27 cellular contexts compared by ENCODE assay signal in the genomic region with DNA sequence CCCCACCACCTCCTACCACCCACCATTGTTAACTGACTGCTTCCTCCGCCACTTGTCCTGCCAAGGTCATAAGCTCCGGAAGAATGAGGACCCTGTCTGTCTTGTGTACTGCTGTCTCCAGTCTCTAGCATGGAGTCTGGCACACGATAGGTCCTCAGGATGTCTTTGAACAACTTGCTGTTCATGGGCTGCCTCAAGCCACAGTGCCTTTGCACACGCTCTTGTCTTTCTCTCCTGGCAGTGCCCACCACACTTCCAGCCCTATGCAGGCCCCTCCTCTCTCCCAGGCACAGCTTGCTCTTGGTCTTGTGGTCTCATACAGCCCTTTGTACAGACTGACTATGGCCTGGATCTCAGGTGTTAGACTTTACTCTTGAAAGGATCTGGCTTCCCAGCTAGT.
"Had no signal": no experiment of that assay in that cellular context is flagged by ENCODE, and none has a peak within 500 bp of the region (broad histone marks: within the 10 kb centered on the region; RNA-seq: fewer than 3 reads in every experiment).

No MANE protein-coding gene starts in this region.

- H3K4me3 Mint-ChIP-seq: activated naive CD8-positive, alpha-beta T cell; activated T-cell treated with anti-CD3 and anti-CD28 coated beads, Interleukin-2, amount 50 U/mL, for 72 hours; brain; endodermal cell; naive thymus-derived CD4-positive, alpha-beta T cell; neural progenitor cell; T-helper 1 cell treated with Interleukin-12 subunit alpha and Interleukin-12 subunit beta and Interleukin-4 antibody, amounts not matched to agents 30 μg/mL and 1 μg/mL, for 36 hours had no signal

- H3K4me1 ChIP-seq: neural progenitor cell, parathyroid adenoma, psoas muscle, uterus had no signal

- H3K4me3 ChIP-seq: neural progenitor cell, psoas muscle, uterus had no signal

- H3K27ac Mint-ChIP-seq: activated naive CD8-positive, alpha-beta T cell; activated T-cell treated with anti-CD3 and anti-CD28 coated beads, Interleukin-2, amount 50 U/mL, for 72 hours; brain; endodermal cell; naive thymus-derived CD4-positive, alpha-beta T cell; neural progenitor cell; T-helper 1 cell treated with Interleukin-12 subunit alpha and Interleukin-12 subunit beta and Interleukin-4 antibody, amounts not matched to agents 30 μg/mL and 1 μg/mL, for 36 hours had no signal

- H2AFZ ChIP-seq: neural progenitor cell, parathyroid adenoma had no signal

- H3K4me1 Mint-ChIP-seq: brain, endodermal cell had no signal

- H3K9me3 ChIP-seq: psoas muscle, uterus had no signal

- H3K79me2 ChIP-seq: parathyroid adenoma had no signal

- H3K27me3 ChIP-seq: neural progenitor cell, uterus had no signal

- H3K27me3 Mint-ChIP-seq: activated naive CD8-positive, alpha-beta T cell; brain had no signal

- DNase-seq: activated CD4-positive, alpha-beta T cell treated with anti-CD3 and anti-CD28 coated beads, Interleukin-2, amount 50 U/mL, for 1 hour; activated CD4-positive, CD25-positive, alpha-beta regulatory T cell treated with anti-CD3 and anti-CD28 coated beads, Interleukin-2, amount 50 U/mL, for 72 hours; activated effector memory CD4-positive, alpha-beta T cell treated with Interleukin-2 at 50 U/mL for 16 hours; activated naive CD4-positive, alpha-beta T cell treated with Interleukin-2 at 50 U/mL for 16 hours; activated T-cell treated with anti-CD3 and anti-CD28 coated beads for 4 hours; activated T-cell treated with anti-CD3 and anti-CD28 coated beads, Interleukin-2, amount 50 U/mL, for 72 hours; anterior cingulate cortex; endodermal cell; head of caudate nucleus; hippocampal formation; left cardiac atrium; left ventricle myocardium superior; midbrain; naive thymus-derived CD4-positive, alpha-beta T cell; occipital lobe; psoas muscle; stimulated activated CD4-positive, alpha-beta T cell treated with anti-CD3 and anti-CD28 coated beads, Interleukin-15, amount 100 ng/mL, for 24 hours; stimulated activated CD4-positive, alpha-beta T cell treated with anti-CD3 and anti-CD28 coated beads, Interleukin-2, amount 100 ng/mL, for 24 hours; stimulated activated naive CD4-positive, alpha-beta T cell treated with Interleukin-2 at 50 U/mL for 16 hours; trophoblast cell; uterus had no signal

- ATAC-seq: activated T-cell treated with anti-CD3 and anti-CD28 coated beads, Interleukin-2, amount 50 U/mL, for 72 hours; esophagus mucosa; left cardiac atrium; left ventricle myocardium superior; naive thymus-derived CD4-positive, alpha-beta T cell; psoas muscle had no signal

- H3K36me3 ChIP-seq: neural progenitor cell, uterus had no signal

- H3K9ac ChIP-seq: neural progenitor cell, parathyroid adenoma had no signal

- H3K9me3 Mint-ChIP-seq: activated T-cell treated with anti-CD3 and anti-CD28 coated beads, Interleukin-2, amount 50 U/mL, for 72 hours; brain; endodermal cell; naive thymus-derived CD4-positive, alpha-beta T cell; neural progenitor cell; T-helper 1 cell treated with Interleukin-12 subunit alpha and Interleukin-12 subunit beta and Interleukin-4 antibody, amounts not matched to agents 30 μg/mL and 1 μg/mL, for 36 hours had no signal

- H3K36me3 Mint-ChIP-seq: activated naive CD8-positive, alpha-beta T cell; naive thymus-derived CD4-positive, alpha-beta T cell had no signal

- H3K27ac ChIP-seq: neural progenitor cell, parathyroid adenoma, psoas muscle, uterus had no signal

- H3K4me2 ChIP-seq: neural progenitor cell had no signal
